ENCODE assay signal across 10 cellular contexts in genomic region chr1:42966688-42967609, GRCh38. TPM values are rescaled to one million over a fixed set of nuclear protein-coding genes. Genes with fewer than 3 reads are reported as not detected.
A peak's percentile ranks its signal among the peaks of the same experiment; 100 is the strongest.
DNase-seq lines count a peak whose midpoint lies in the region; ATAC-seq lines count a peak whose summit lies in the region.
"Had no signal": no experiment of that assay in that cellular context is flagged by ENCODE, and none has a peak within 500 bp of the region (broad histone marks: within the 10 kb centered on the region; RNA-seq: fewer than 3 reads in every experiment).

No MANE protein-coding gene starts in this region.

- H3K18ac ChIP-seq in mesendoderm (ENCODE audit: low read length), result peak overlapping the region; percentile 56

- no peak overlapping the region for H4K5ac ChIP-seq in mesendoderm (ENCODE audit: low read length)

- H3K56ac ChIP-seq in mesendoderm (ENCODE audit: low read length), result no peak overlapping the region

- DNase-seq in activated CD4-positive, CD25-positive, alpha-beta regulatory T cell (lab: John Stamatoyannopoulos, UW), result no peak
- DNase-seq in NCI-H2171 (lab: John Stamatoyannopoulos, UW) (peak; percentile 90), brain pericyte (ENCODE audit: low read depth, low spot score) (peak; percentile 53), mesendoderm (peak; percentile 94), cardiac septum (ENCODE audit: low spot score) (no peak), NCI-H1048 (lab: John Stamatoyannopoulos, UW) (no peak)
- DNase-seq in activated CD4-positive, alpha-beta T cell treated with anti-CD3 and anti-CD28 coated beads, Interleukin-2, amount 50 U/mL, for 48 hours, result no peak

- peak overlapping the region; percentile 97 for H3K4ac ChIP-seq in mesendoderm (ENCODE audit: low read depth, low read length)

- H3K4me1 ChIP-seq in mesendoderm (ENCODE audit: control insufficient read depth, low read depth, low read length), result peaks cover 10% of the 10 kb centered on the region

- peak overlapping the region; percentile 25 for H2BK5ac ChIP-seq in mesendoderm (ENCODE audit: low read length)

- no peaks in the 10 kb centered on the region for H3K36me3 ChIP-seq in mesendoderm (ENCODE audit: control insufficient read depth, insufficient read depth, low read length)
- H3K36me3 ChIP-seq: BLaER1, neutrophil had no signal

- no peak overlapping the region for H3K4me2 ChIP-seq in mesendoderm (ENCODE audit: low read length)
- H3K4me2 ChIP-seq: BLaER1 had no signal

- intact Hi-C loops in cardiac septum (cut with DNase I), result no loop called here

- no peak overlapping the region for H3K23ac ChIP-seq in mesendoderm (ENCODE audit: low read length)

- H2BK15ac ChIP-seq in mesendoderm (replicated peaks; ENCODE audit: low read depth), result no peak overlapping the region

- WGBS in mesendoderm (ENCODE audit: extremely low coverage, insufficient coverage, low lambda C conversion rate), result no CpG with 5 or more reads among the region's 10 CpGs

- H3K4me3 ChIP-seq in mesendoderm (ENCODE audit: low read length), result no peak overlapping the region
- H3K4me3 ChIP-seq: BLaER1 had no signal

- H4K8ac ChIP-seq in mesendoderm (ENCODE audit: low read depth, low read length), result no peak overlapping the region

- peak overlapping the region; percentile 43 for H3K9ac ChIP-seq in mesendoderm (ENCODE audit: low read length)
- H3K9ac ChIP-seq: BLaER1 had no signal

- H3K79me2 ChIP-seq in mesendoderm (ENCODE audit: control insufficient read depth, insufficient read depth, low read length), result no peaks in the 10 kb centered on the region

- no peaks in the 10 kb centered on the region for H3K27me3 ChIP-seq in mesendoderm (ENCODE audit: insufficient read depth, low read length, poor library complexity)
- H3K27me3 ChIP-seq: BLaER1 had no signal

- no peak overlapping the region for H2AK5ac ChIP-seq in mesendoderm (ENCODE audit: low read length)

- ATAC-seq in activated CD4-positive, CD25-positive, alpha-beta regulatory T cell treated with anti-CD3 and anti-CD28 coated beads, Interleukin-2, amount 50 U/mL, for 24 hours, result peak; percentile 78 to 81

- peak overlapping the region; percentile 93 for H3K27ac ChIP-seq in mesendoderm (ENCODE audit: low read depth, low read length)
- H3K27ac ChIP-seq: BLaER1, neutrophil had no signal

- no peak overlapping the region for H2BK120ac ChIP-seq in mesendoderm (ENCODE audit: low read depth, low read length)

- H3K79me1 ChIP-seq in mesendoderm (ENCODE audit: low read length), result no peaks in the 10 kb centered on the region

RNA-seq across cellular contexts. Expression of gene SLC2A1, which starts 8.3 kb away (rescaled TPM):
- polyA plus RNA-seq in mesendoderm (2013, experiment 1 of 2), result 253 TPM
- polyA plus RNA-seq in mesendoderm (2013, experiment 2 of 2), result 262 TPM
- total RNA-seq in cardiac septum, result 31.9 TPM

Comparison
In these comparisons a context has a peak if more than half of its experiments do, and no peak if none do; other contexts are left out.
1. DNase-seq: peak in NCI-H2171 (single experiment), brain pericyte (single experiment) and mesendoderm (single experiment); none in activated CD4-positive, CD25-positive, alpha-beta regulatory T cell (0 of 4), cardiac septum (single experiment), NCI-H1048 (single experiment) and activated CD4-positive, alpha-beta T cell treated with anti-CD3 and anti-CD28 coated beads, Interleukin-2, amount 50 U/mL, for 48 hours (0 of 2).